Comparison of ENCODE assay signal across 11 cellular contexts in the genomic region with DNA sequence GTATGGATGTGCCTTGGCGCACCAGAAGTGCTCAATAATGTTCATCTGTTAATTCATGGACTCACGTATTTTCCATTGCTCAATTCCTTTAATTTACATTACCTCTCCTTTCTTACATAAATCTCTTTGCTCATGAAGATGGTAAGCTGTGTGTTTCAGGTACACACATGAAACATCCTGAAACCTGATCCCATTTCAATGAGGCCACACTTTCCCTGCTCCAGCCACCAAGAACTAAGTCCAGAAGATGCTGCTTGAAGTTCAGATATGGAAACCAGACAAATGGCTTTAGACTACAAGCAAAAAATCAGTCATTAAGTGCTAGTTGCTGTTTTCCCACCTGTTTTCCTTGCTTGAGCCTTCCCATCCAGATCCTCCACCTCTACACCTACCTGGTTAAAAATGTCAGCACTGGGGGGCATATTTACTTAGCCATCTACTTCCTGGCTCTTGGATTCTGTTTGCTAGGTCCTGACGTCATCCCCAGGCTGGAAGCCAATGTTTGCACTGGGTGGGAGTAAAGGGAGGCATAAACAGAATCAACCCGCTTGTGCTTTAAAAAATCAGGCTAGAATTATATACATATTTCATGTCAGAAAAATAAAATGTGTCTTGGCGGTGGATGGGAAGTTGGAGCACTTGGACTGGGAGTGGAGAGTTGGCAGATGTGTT.
DNase-seq lines count a peak whose midpoint lies in the region; ATAC-seq, FAIRE-seq and TF ChIP-seq lines count a peak whose summit lies in the region.
"Had no signal": no experiment of that assay in that cellular context is flagged by ENCODE, and none has a peak within 500 bp of the region (broad histone marks: within the 10 kb centered on the region; RNA-seq: fewer than 3 reads in every experiment).

No MANE protein-coding gene starts in this region.

- no peak; a peak in 1 of 5 replicates for TF ChIP-seq RAD21 in A549 (conservative IDR thresholded peaks at IDR 0.05 in 1 of 2, IDR thresholded peaks at IDR 0.05 in 1 of 2)
- no peak for TF ChIP-seq RAD21 in IMR-90 (IDR thresholded peaks at IDR 0.05; ENCODE audit: low read length)

- ATAC-seq in A549 (peak; percentile 71 to 90; a peak in 4 of 6 replicates), IMR-90 (ENCODE audit: low read depth) (no peak), right lobe of liver (peak; percentile 81 to 98 (median 87)), GM19395 (IDR thresholded peaks at IDR 0.05; ENCODE audit: unreplicated experiment) (no peak), HG02610 (IDR thresholded peaks at IDR 0.05; ENCODE audit: unreplicated experiment) (no peak), GM19023 (IDR thresholded peaks at IDR 0.05; ENCODE audit: unreplicated experiment) (no peak)

- H3K9ac ChIP-seq in IMR-90 (ENCODE audit: low read depth, low read length) = no peak overlapping the region

- no peak overlapping the region for H4K5ac ChIP-seq in IMR-90 (ENCODE audit: low read depth, low read length)

- H3K4me1 ChIP-seq in A549 (peaks cover 18% of the 10 kb centered on the region), IMR-90 (ENCODE audit: control insufficient read depth, insufficient read depth, low read length) (peaks cover 6% of the 10 kb centered on the region; the same call in 1 of the 2 replicates), right lobe of liver (peaks cover 0 to 9% (median 0%) of the 10 kb centered on the region in 4 donors)

- peak overlapping the region; percentile 31 to 54; a peak in 5 of 6 replicates for H3K27ac ChIP-seq in A549
- no peak overlapping the region for H3K27ac ChIP-seq in IMR-90 (ENCODE audit: insufficient read depth, low read length)
- H3K27ac ChIP-seq in right lobe of liver = no peak overlapping the region

- H2AK5ac ChIP-seq in IMR-90 (ENCODE audit: low read depth, low read length) = peak overlapping the region; percentile 77; the same call in 1 of the 2 replicates

- H4K91ac ChIP-seq in IMR-90 (ENCODE audit: insufficient read depth, low read depth, low read length) = 0 out of 2 replicates have a peak overlapping the region, but pooled peaks have one; percentile 8

- 0 out of 2 replicates have a peak, but pooled peaks cover 2% of the 10 kb centered on the region for H3K9me1 ChIP-seq in IMR-90 (ENCODE audit: insufficient read depth, low read length)

- TF ChIP-seq POLR2A in A549 (IDR thresholded peaks at IDR 0.05; ENCODE audit: low read length) = no peak
- TF ChIP-seq POLR2A in IMR-90 (IDR thresholded peaks at IDR 0.05; ENCODE audit: low read depth, low read length) = no peak
- TF ChIP-seq POLR2A in right lobe of liver (IDR thresholded peaks at IDR 0.05) = no peak

- no peaks in the 10 kb centered on the region for H3K36me3 ChIP-seq in IMR-90 (ENCODE audit: control insufficient read depth, insufficient read depth, low read length)
- H3K36me3 ChIP-seq in right lobe of liver = no peaks in the 10 kb centered on the region

- H3K27me3 ChIP-seq in IMR-90 (ENCODE audit: control insufficient read depth, insufficient read depth, low read length) = no peaks in the 10 kb centered on the region
- H3K27me3 ChIP-seq in right lobe of liver = no peaks in the 10 kb centered on the region

- no peak overlapping the region; the same call in 1 of the 2 replicates for H3K18ac ChIP-seq in IMR-90 (ENCODE audit: low read depth, low read length)

- peak overlapping the region; percentile 18; the same call in 1 of the 2 replicates for H3K4ac ChIP-seq in IMR-90 (ENCODE audit: low read depth, low read length)

- no peak overlapping the region for H2AK9ac ChIP-seq in IMR-90 (replicated peaks; ENCODE audit: low read depth, low read length, poor library complexity)

- TF ChIP-seq EP300 in A549 (IDR thresholded peaks at IDR 0.05) = no peak; a peak in 2 of 5 replicates

- intact Hi-C loops in IMR-90 (cut with micrococcal nuclease) = no loop called here
- intact Hi-C loops in right lobe of liver (cut with DNase I) = no loop called here

- in situ Hi-C loops in IMR-90 (cut with MboI; ENCODE audit: low sequenced_read_pairs) = no loop called here

- WGBS in A549 (ENCODE audit: missing lambda C conversion rate) = 33% methylated on average over 5 of the region's 5 CpGs
- 100% methylated on average over 1 of the region's 5 CpGs; no CpG with 5 or more reads in 1 of the 2 experiments for WGBS in IMR-90 (ENCODE audit: extremely low coverage in 2 of 2, insufficient read length in 1 of 2), 2 experiments
- WGBS in right lobe of liver (ENCODE audit: insufficient coverage, low coverage, low lambda C conversion rate, missing lambda C conversion rate) = 49% methylated on average over 4 of the region's 5 CpGs

- H2BK5ac ChIP-seq in IMR-90 (ENCODE audit: low read depth, low read length, poor library complexity, severe bottlenecking) = no peak overlapping the region

- POLR2A ChIA-PET in A549 (lab: Yijun Ruan, JAX) (no interaction called here), IMR-90 (lab: Charles Lee; ENCODE audit: unreplicated experiment) (no interaction called here)

- H3K79me1 ChIP-seq in IMR-90 (ENCODE audit: low read depth in 1 of 2, low read length in 2 of 2) = no peaks in the 10 kb centered on the region

- H3K9me3 ChIP-seq in A549 = no peaks in the 10 kb centered on the region
- H3K9me3 ChIP-seq in IMR-90 (ENCODE audit: control insufficient read depth, insufficient read depth, low read length) = no peaks in the 10 kb centered on the region
- H3K9me3 ChIP-seq in right lobe of liver = no peaks in the 10 kb centered on the region

- H2AFZ ChIP-seq in IMR-90 (replicated peaks; ENCODE audit: low read length, poor library complexity) = peak overlapping the region; percentile 69

- TF ChIP-seq CTCF in A549 (IDR thresholded peaks at IDR 0.05) (no peak), IMR-90 (conservative IDR thresholded peaks at IDR 0.05; ENCODE audit: low read depth, low read length) (no peak), right lobe of liver (IDR thresholded peaks at IDR 0.05) (no peak)

- H3K4me2 ChIP-seq in A549 = peak overlapping the region; percentile 58
- H3K4me2 ChIP-seq in IMR-90 (ENCODE audit: low read depth, low read length) = no peak overlapping the region

- H2BK20ac ChIP-seq in IMR-90 (ENCODE audit: low read depth, low read length) = peak overlapping the region; percentile 27; the same call in 1 of the 2 replicates

- peak overlapping the region; percentile 13; the same call in 1 of the 2 replicates for H3K23ac ChIP-seq in IMR-90 (ENCODE audit: low read depth, low read length)

- peak overlapping the region; percentile 25; the same call in 1 of the 2 replicates for H3K14ac ChIP-seq in IMR-90 (replicated peaks; ENCODE audit: low read depth, low read length)

- FAIRE-seq in A549 (lab: Jason Lieb, UNC) = peak; percentile 56

- H2BK120ac ChIP-seq in IMR-90 (ENCODE audit: low read depth, low read length) = peak overlapping the region; percentile 63; the same call in 1 of the 2 replicates

- peak overlapping the region; percentile 82; the same call in 2 of the 3 replicates for H2BK15ac ChIP-seq in IMR-90 (ENCODE audit: low read depth, low read length)

- H4K20me1 ChIP-seq in IMR-90 (ENCODE audit: insufficient read depth, low read length) = no peaks in the 10 kb centered on the region

- DNase-seq in A549 (ENCODE audit: low read depth in 1 of 2, low spot score in 1 of 2) (peak; percentile 14 to 77), IMR-90 (peak; percentile 65), SHP77 treated with DMSO at 0.1 percent for 48 hours (lab: John Stamatoyannopoulos, UW) (peak; percentile 93), right lobe of liver (peak; percentile 66 to 85 (median 78)), SKM-1 (lab: John Stamatoyannopoulos, UW; ENCODE audit: unreplicated experiment) (no peak)
- DNase-seq: effector memory CD4-positive, alpha-beta T cell; NCI-H1694 treated with DMSO at 0.1 percent for 48 hours; trophoblast cell had no signal

- peak overlapping the region in 1 of 2 experiments; percentile 11; a peak in 1 of 4 replicates for H4K8ac ChIP-seq in IMR-90 (ENCODE audit: low read depth in 2 of 2, low read length in 2 of 2)

- CTCF ChIA-PET in A549 (lab: Yijun Ruan, JAX) (no interaction called here), IMR-90 (lab: Yijun Ruan, JAX) (no interaction called here)

- no TSS peak for BruUV-seq in IMR-90 (replicated peaks; lab: Mats Ljungman, UMichigan)

- H3K56ac ChIP-seq in IMR-90 (ENCODE audit: extremely low read depth, insufficient read depth, low read length) = no peak overlapping the region

- H3K4me3 ChIP-seq in A549 = no peak overlapping the region
- no peak overlapping the region for H3K4me3 ChIP-seq in IMR-90 (ENCODE audit: insufficient read depth, low read depth, low read length)
- no peak overlapping the region for H3K4me3 ChIP-seq in right lobe of liver

- dilution Hi-C loops in IMR-90 (cut with HindIII; ENCODE audit: low sequenced_read_pairs, unreplicated experiment) = no loop called here

TF ChIP-seq in A549, 52 proteins besides CTCF, POLR2A, EP300 and RAD21:
- peak; percentile 49; the same call in 1 of the 2 replicates for TF ChIP-seq GATA3 (IDR thresholded peaks at IDR 0.05; ENCODE audit: borderline replicate concordance)
- no peak for TF ChIP-seq NPAS2 (CRISPR knock-in tag; IDR thresholded peaks at IDR 0.05; ENCODE audit: borderline replicate concordance)

TF ChIP-seq in IMR-90, 13 proteins besides CTCF, POLR2A, EP300 and RAD21:
- TF ChIP-seq SMC3 (IDR thresholded peaks at IDR 0.05; ENCODE audit: low read depth, low read length) = no peak
- no peak for TF ChIP-seq MAFK (IDR thresholded peaks at IDR 0.05; ENCODE audit: low read depth, low read length)
- no peak for TF ChIP-seq RFX5 (IDR thresholded peaks at IDR 0.05; ENCODE audit: low read depth, low read length)
- no peak for TF ChIP-seq NFE2L2 (IDR thresholded peaks at IDR 0.05; ENCODE audit: low read depth, low read length)
- no peak for TF ChIP-seq MAZ (IDR thresholded peaks at IDR 0.05; ENCODE audit: borderline replicate concordance, low read depth, low read length)
- TF ChIP-seq USF2 (IDR thresholded peaks at IDR 0.05; ENCODE audit: low read depth, low read length) = no peak
- no peak for TF ChIP-seq BHLHE40 (IDR thresholded peaks at IDR 0.05; ENCODE audit: low read depth, low read length)
- TF ChIP-seq CEBPB (IDR thresholded peaks at IDR 0.05; ENCODE audit: low read depth, low read length) = no peak
- TF ChIP-seq RCOR1 (IDR thresholded peaks at IDR 0.05; ENCODE audit: insufficient replicate concordance, low read length) = no peak
- TF ChIP-seq CHD1 (IDR thresholded peaks at IDR 0.05; ENCODE audit: low read depth, low read length) = no peak
- no peak for TF ChIP-seq MXI1 (IDR thresholded peaks at IDR 0.05; ENCODE audit: borderline replicate concordance, low read depth, low read length)

Comparison
In these comparisons a context has a peak if more than half of its experiments do, and no peak if none do; other contexts are left out.
1. ATAC-seq: peak in A549 (2 of 2) and right lobe of liver (4 of 4); none in IMR-90 (single experiment), GM19395 (single experiment), HG02610 (single experiment) and GM19023 (single experiment).
2. H3K27ac ChIP-seq: peak in A549 (2 of 2); none in IMR-90 (single experiment) and right lobe of liver (0 of 3).